ENCODE assay signal across 8 cellular contexts in the genomic region with DNA sequence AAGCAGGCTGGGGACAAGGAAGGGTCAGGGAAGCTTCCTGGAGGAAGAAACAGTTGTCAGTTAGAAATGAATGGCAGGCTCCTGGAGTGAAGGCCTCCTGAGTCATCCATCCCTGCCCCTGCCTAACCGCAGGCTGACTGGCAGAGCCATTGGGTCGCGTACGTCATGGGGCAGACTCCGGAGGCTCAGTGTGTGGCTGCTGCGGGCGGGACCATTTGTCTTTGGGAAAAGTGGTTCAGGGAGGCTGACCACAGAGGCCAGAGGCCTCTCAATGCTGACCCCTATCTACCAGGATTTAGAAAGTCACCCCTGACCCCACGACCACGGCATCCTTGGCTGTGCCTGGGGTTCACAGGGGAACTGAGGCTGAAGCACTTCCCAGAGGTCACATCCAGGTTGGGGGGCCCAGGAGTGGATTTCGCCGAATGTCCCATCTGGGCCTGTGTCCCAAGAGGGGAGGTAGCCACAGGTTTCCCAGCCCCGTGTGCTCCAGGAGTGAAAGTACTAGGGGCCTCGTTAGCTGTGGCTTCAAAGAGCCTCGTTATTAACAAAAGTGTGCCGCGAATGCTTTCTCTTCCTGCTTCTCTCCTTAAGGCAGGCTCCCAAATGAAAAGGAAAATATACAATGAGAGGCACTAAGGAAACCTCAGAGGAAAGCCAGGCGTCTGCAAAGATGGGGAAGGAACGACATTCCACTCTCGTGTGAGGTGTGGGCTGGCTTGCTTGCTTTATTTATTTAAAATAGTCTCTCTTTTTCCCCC. TPM values are rescaled to one million over a fixed set of nuclear protein-coding genes. Genes with fewer than 3 reads are reported as not detected.
DNase-seq lines count a peak whose midpoint lies in the region; ATAC-seq and TF ChIP-seq lines count a peak whose summit lies in the region.

No MANE protein-coding gene starts in this region.

- H3K4me1 ChIP-seq in mesodermal cell (ENCODE audit: control insufficient read depth, insufficient read depth, low read length, poor library complexity, severe bottlenecking): peaks cover 16% of the 10 kb centered on the region

- H3K9me3 ChIP-seq in mesodermal cell (ENCODE audit: control insufficient read depth, low read length): no peaks in the 10 kb centered on the region

- peak; percentile 33 for DNase-seq in Ammon's horn (ENCODE audit: low spot score)
- DNase-seq in M059J (ENCODE audit: low read depth): peak; percentile 95
- peak; percentile 74 for DNase-seq in brain microvascular endothelial cell
- no peak for DNase-seq in activated naive CD4-positive, alpha-beta T cell treated with anti-CD3 and anti-CD28 coated beads for 36 hours
- no peak for DNase-seq in SHP77 (lab: John Stamatoyannopoulos, UW)

- in situ Hi-C loops in brain microvascular endothelial cell (cut with HindIII; ENCODE audit: low pct_ligation_motif_present, low sequenced_read_pairs): no loop called here

- H3K36me3 ChIP-seq in brain microvascular endothelial cell (replicated peaks) (no peaks in the 10 kb centered on the region), mesodermal cell (ENCODE audit: control insufficient read depth, insufficient read depth, low read length) (no peaks in the 10 kb centered on the region)

- H3K27ac Mint-ChIP-seq in activated naive CD4-positive, alpha-beta T cell treated with anti-CD3 and anti-CD28 coated beads for 36 hours: no peak overlapping the region

- H3K36me3 Mint-ChIP-seq in activated naive CD4-positive, alpha-beta T cell treated with anti-CD3 and anti-CD28 coated beads for 36 hours (ENCODE audit: low read depth): no peaks in the 10 kb centered on the region

- intact Hi-C loops in activated naive CD4-positive, alpha-beta T cell treated with anti-CD3 and anti-CD28 coated beads for 36 hours (cut with micrococcal nuclease): no loop called here

- H3K4me3 ChIP-seq in brain microvascular endothelial cell (ENCODE audit: low read depth, low read length) (no peak overlapping the region), mesodermal cell (ENCODE audit: extremely low read depth, insufficient read depth, low read length, poor library complexity, severe bottlenecking) (no peak overlapping the region)

- TF ChIP-seq CTCF in brain microvascular endothelial cell (IDR thresholded peaks at IDR 0.05; ENCODE audit: low read depth, low read length, missing control alignments): no peak

- WGBS in mesodermal cell (ENCODE audit: insufficient coverage in 2 of 2), 2 experiments: 53 to 65% methylated on average over 11 to 14 of the region's 19 CpGs

- H3K27ac ChIP-seq in brain microvascular endothelial cell (no peak overlapping the region), mesodermal cell (ENCODE audit: low read depth, low read length, severe bottlenecking) (peak overlapping the region; percentile 24)

- peaks cover 14% of the 10 kb centered on the region for H3K27me3 ChIP-seq in brain microvascular endothelial cell (replicated peaks)

- CTCF ChIA-PET in activated naive CD4-positive, alpha-beta T cell treated with anti-CD3 and anti-CD28 coated beads for 36 hours (lab: Charles Lee): no interaction called here

- H3K4me3 Mint-ChIP-seq in activated naive CD4-positive, alpha-beta T cell treated with anti-CD3 and anti-CD28 coated beads for 36 hours: no peak overlapping the region

- peaks cover 4% of the 10 kb centered on the region for H3K4me1 Mint-ChIP-seq in activated naive CD4-positive, alpha-beta T cell treated with anti-CD3 and anti-CD28 coated beads for 36 hours (ENCODE audit: low read depth)

- no peaks in the 10 kb centered on the region for H3K9me3 Mint-ChIP-seq in activated naive CD4-positive, alpha-beta T cell treated with anti-CD3 and anti-CD28 coated beads for 36 hours

- H3K27me3 Mint-ChIP-seq in activated naive CD4-positive, alpha-beta T cell treated with anti-CD3 and anti-CD28 coated beads for 36 hours (ENCODE audit: low read depth): no peaks in the 10 kb centered on the region

- ATAC-seq in HG03135 (IDR thresholded peaks at IDR 0.05; ENCODE audit: unreplicated experiment): no peak
- no peak for ATAC-seq in GM18861 (IDR thresholded peaks at IDR 0.05; ENCODE audit: unreplicated experiment)

RNA-seq across cellular contexts. Expression of gene FLRT1, which starts 58.9 kb away (rescaled TPM):
- total RNA-seq in M059J (2014; rRNA removed; shearing (Covaris generic)): 0.02 and 0.15 TPM in 2 replicates
- polyA plus RNA-seq in mesodermal cell (2013, experiment 1 of 2): 0.63 TPM
- 0.51 TPM for polyA plus RNA-seq in mesodermal cell (2013, experiment 2 of 2)
- under 1 TPM; 0.17 to 0.29 TPM for total RNA-seq in activated naive CD4-positive, alpha-beta T cell treated with anti-CD3 and anti-CD28 coated beads for 36 hours

Comparison
In these comparisons a context has a peak if more than half of its experiments do, and no peak if none do; other contexts are left out.
1. DNase-seq: peak in Ammon's horn (single experiment), M059J (single experiment) and brain microvascular endothelial cell (single experiment); none in activated naive CD4-positive, alpha-beta T cell treated with anti-CD3 and anti-CD28 coated beads for 36 hours (single experiment) and SHP77 (0 of 2).